In genomic region chr5:93460286-93460685, GRCh38 we compare ENCODE assay signal across 2 cellular contexts.
A peak's percentile ranks its signal among the peaks of the same experiment; 100 is the strongest.
TF ChIP-seq lines count a peak whose summit lies in the region.

No MANE protein-coding gene starts in this region.

TF ChIP-seq in HepG2, 621 proteins besides CTCF, POLR2A, EP300 and RAD21 (continued from another document):
- TF ChIP-seq CC2D1A (CRISPR knock-in tag; IDR thresholded peaks at IDR 0.05) (no peak), MAFF (IDR thresholded peaks at IDR 0.05; ENCODE audit: low read depth, low read length) (peak; percentile 89)

TF ChIP-seq in K562, 482 proteins besides CTCF, POLR2A, EP300 and RAD21 (continued from another document):
- TF ChIP-seq PREB (CRISPR knock-in tag; IDR thresholded peaks at IDR 0.05) (no peak), ELF4 (CRISPR knock-in tag; IDR thresholded peaks at IDR 0.05) (no peak), NCOR1 (IDR thresholded peaks at IDR 0.05) (no peak), BCLAF1 (IDR thresholded peaks at IDR 0.05; ENCODE audit: borderline replicate concordance in 1 of 2, control insufficient read depth in 1 of 2, low read depth in 2 of 2, low read length in 1 of 2) (no peak), ZBTB2 (IDR thresholded peaks at IDR 0.05) (no peak), NR2C2 (CRISPR knock-in tag; IDR thresholded peaks at IDR 0.05) (no peak), NR2C2 (tag; IDR thresholded peaks at IDR 0.05) (no peak), ZNF3 (CRISPR knock-in tag; IDR thresholded peaks at IDR 0.05) (no peak), SRSF3 (IDR thresholded peaks at IDR 0.05; ENCODE audit: insufficient read depth, low read length) (no peak), RNF2 (IDR thresholded peaks at IDR 0.05) (no peak), ZNF316 (IDR thresholded peaks at IDR 0.05) (peak; percentile 43; the same call in 1 of the 2 replicates), MAFG (tag; conservative IDR thresholded peaks at IDR 0.05) (0 out of 2 replicates have a peak, but pooled peaks have one; percentile 19), MAFK (IDR thresholded peaks at IDR 0.05; ENCODE audit: low read length) (peak; percentile 27; the same call in 1 of the 2 replicates), MAFF (IDR thresholded peaks at IDR 0.05; ENCODE audit: low read length) (peak; percentile 21; the same call in 1 of the 2 replicates), EGR1 (conservative IDR thresholded peaks at IDR 0.05) (no peak), HNRNPH1 (optimal IDR thresholded peaks at IDR 0.05; ENCODE audit: low read depth, low read length) (no peak), MCM3 (IDR thresholded peaks at IDR 0.05) (no peak), CBFB (CRISPR knock-in tag; IDR thresholded peaks at IDR 0.05) (no peak), ZSCAN29 (IDR thresholded peaks at IDR 0.05) (no peak), BACH1 (tag; IDR thresholded peaks at IDR 0.05) (no peak), ZNF282 (CRISPR knock-in tag; IDR thresholded peaks at IDR 0.05) (no peak), RB1 (IDR thresholded peaks at IDR 0.05; ENCODE audit: low read depth) (no peak), HDAC1 (IDR thresholded peaks at IDR 0.05) (no peak), NFE2L1 (tag; IDR thresholded peaks at IDR 0.05; ENCODE audit: borderline replicate concordance, low read depth) (no peak), ETS2 (tag; IDR thresholded peaks at IDR 0.05; ENCODE audit: borderline replicate concordance, poor library complexity, severe bottlenecking) (no peak), DMBX1 (CRISPR knock-in tag; IDR thresholded peaks at IDR 0.05; ENCODE audit: borderline replicate concordance) (no peak), ZNF551 (CRISPR knock-in tag; IDR thresholded peaks at IDR 0.05) (no peak)
- TF ChIP-seq, protein P1, sequence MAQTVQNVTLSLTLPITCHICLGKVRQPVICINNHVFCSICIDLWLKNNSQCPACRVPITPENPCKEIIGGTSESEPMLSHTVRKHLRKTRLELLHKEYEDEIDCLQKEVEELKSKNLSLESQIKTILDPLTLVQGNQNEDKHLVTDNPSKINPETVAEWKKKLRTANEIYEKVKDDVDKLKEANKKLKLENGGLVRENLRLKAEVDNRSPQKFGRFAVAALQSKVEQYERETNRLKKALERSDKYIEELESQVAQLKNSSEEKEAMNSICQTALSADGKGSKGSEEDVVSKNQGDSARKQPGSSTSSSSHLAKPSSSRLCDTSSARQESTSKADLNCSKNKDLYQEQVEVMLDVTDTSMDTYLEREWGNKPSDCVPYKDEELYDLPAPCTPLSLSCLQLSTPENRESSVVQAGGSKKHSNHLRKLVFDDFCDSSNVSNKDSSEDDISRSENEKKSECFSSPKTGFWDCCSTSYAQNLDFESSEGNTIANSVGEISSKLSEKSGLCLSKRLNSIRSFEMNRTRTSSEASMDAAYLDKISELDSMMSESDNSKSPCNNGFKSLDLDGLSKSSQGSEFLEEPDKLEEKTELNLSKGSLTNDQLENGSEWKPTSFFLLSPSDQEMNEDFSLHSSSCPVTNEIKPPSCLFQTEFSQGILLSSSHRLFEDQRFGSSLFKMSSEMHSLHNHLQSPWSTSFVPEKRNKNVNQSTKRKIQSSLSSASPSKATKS (CRISPR knock-in tag; IDR thresholded peaks at IDR 0.05), result no peak
- TF ChIP-seq, protein P2, sequence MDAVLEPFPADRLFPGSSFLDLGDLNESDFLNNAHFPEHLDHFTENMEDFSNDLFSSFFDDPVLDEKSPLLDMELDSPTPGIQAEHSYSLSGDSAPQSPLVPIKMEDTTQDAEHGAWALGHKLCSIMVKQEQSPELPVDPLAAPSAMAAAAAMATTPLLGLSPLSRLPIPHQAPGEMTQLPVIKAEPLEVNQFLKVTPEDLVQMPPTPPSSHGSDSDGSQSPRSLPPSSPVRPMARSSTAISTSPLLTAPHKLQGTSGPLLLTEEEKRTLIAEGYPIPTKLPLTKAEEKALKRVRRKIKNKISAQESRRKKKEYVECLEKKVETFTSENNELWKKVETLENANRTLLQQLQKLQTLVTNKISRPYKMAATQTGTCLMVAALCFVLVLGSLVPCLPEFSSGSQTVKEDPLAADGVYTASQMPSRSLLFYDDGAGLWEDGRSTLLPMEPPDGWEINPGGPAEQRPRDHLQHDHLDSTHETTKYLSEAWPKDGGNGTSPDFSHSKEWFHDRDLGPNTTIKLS (IDR thresholded peaks at IDR 0.05; ENCODE audit: borderline replicate concordance, low read depth), result no peak
